8 cellular contexts compared by ENCODE assay signal in the genomic region with DNA sequence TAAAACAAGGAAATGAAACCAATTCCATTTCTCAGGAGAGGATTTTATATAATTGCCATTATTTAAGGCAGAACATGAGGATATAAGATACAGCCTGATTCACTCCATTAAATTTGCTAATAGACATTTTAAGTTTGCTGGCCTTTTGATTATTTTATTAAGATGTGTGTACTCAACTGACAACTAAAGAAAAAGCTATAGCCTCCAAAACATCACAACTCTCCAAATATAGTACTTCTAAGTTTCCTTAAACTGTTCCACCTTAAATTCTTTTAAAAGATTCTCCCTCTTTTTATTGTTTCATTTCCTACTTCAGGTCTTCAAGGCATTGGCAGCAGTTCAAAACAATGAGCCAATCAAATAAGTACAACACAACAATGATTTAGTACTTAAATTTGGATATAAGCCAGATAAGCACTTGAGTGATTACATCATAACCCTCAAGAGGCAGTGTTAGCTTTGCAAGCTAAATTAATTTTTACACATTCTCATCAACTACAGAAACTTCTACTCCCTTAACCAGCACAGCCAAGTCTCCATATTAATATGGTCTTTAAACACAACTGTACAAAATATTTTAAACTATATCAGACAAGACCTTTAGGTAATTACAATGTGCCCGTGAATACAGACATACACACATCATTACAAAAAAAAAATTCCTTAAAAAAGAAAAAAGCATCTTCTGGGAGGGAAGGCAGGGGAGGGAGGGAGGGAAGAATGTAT.
DNase-seq lines count a peak whose midpoint lies in the region; ATAC-seq, FAIRE-seq and TF ChIP-seq lines count a peak whose summit lies in the region.

No MANE protein-coding gene starts in this region.

- no peak for TF ChIP-seq EP300 in A549 (IDR thresholded peaks at IDR 0.05)

- peak overlapping the region in 1 of 2 experiments; percentile 40; a peak in 2 of 6 replicates for H3K27ac ChIP-seq in A549

- H3K4me3 ChIP-seq in A549: no peak overlapping the region
- no peak overlapping the region for H3K4me3 ChIP-seq in bronchial epithelial cell (ENCODE audit: low read depth, low read length)

- CTCF ChIA-PET in A549 (lab: Yijun Ruan, JAX): no interaction called here

- no peaks in the 10 kb centered on the region for H3K27me3 ChIP-seq in bronchial epithelial cell (ENCODE audit: control insufficient read depth, insufficient read depth, low read length)

- DNase-seq in A549 (ENCODE audit: low read depth in 1 of 2, low spot score in 1 of 2): peak; percentile 43 to 88
- DNase-seq in H54 (ENCODE audit: insufficient read length, low spot score): peak; percentile 7
- DNase-seq in NCI-H510A (lab: John Stamatoyannopoulos, UW): peak; percentile 8
- peak; percentile 94 for DNase-seq in bronchial epithelial cell (ENCODE audit: low read depth)
- DNase-seq in memory B cell (ENCODE audit: low spot score in 2 of 2): no peak
- no peak for DNase-seq in nucleus accumbens (lab: John Stamatoyannopoulos, UW)
- DNase-seq in GM19238 (ENCODE audit: insufficient read length, low spot score): no peak

- H3K4me3 Mint-ChIP-seq in memory B cell: peak overlapping the region; percentile 9
- H3K4me3 Mint-ChIP-seq in activated T-helper 17 cell treated with anti-CD3 and anti-CD28 coated beads, Interleukin-2, amount 50 U/mL, for 72 hours: no peak overlapping the region

- no peaks in the 10 kb centered on the region for H3K9me3 ChIP-seq in A549

- no peaks in the 10 kb centered on the region for H3K9me3 Mint-ChIP-seq in memory B cell
- no peaks in the 10 kb centered on the region for H3K9me3 Mint-ChIP-seq in activated T-helper 17 cell treated with anti-CD3 and anti-CD28 coated beads, Interleukin-2, amount 50 U/mL, for 72 hours

- peak overlapping the region; percentile 74 for H3K4me2 ChIP-seq in A549

- H3K27ac Mint-ChIP-seq in memory B cell: peak overlapping the region; percentile 10
- H3K27ac Mint-ChIP-seq in activated T-helper 17 cell treated with anti-CD3 and anti-CD28 coated beads, Interleukin-2, amount 50 U/mL, for 72 hours: no peak overlapping the region

- ATAC-seq in A549 (peak; percentile 56; a peak in 3 of 6 replicates), memory B cell (ENCODE audit: low read depth) (peak; percentile 63)
- no peak for ATAC-seq in activated T-helper 17 cell treated with anti-CD3 and anti-CD28 coated beads, Interleukin-2, amount 50 U/mL, for 72 hours (replicated peaks)

- POLR2A ChIA-PET in A549 (lab: Yijun Ruan, JAX): no interaction called here

- 53% methylated on average over 1 of the region's 1 CpG for WGBS in A549 (ENCODE audit: missing lambda C conversion rate)

- TF ChIP-seq CTCF in A549 (IDR thresholded peaks at IDR 0.05): no peak
- no peak for TF ChIP-seq CTCF in bronchial epithelial cell (IDR thresholded peaks at IDR 0.05; ENCODE audit: insufficient read depth, low read length, severe bottlenecking)

- H3K27me3 Mint-ChIP-seq in memory B cell: no peaks in the 10 kb centered on the region
- H3K27me3 Mint-ChIP-seq in activated T-helper 17 cell treated with anti-CD3 and anti-CD28 coated beads, Interleukin-2, amount 50 U/mL, for 72 hours: no peaks in the 10 kb centered on the region

- peaks cover 12% of the 10 kb centered on the region for H3K36me3 Mint-ChIP-seq in memory B cell
- peaks cover 62% of the 10 kb centered on the region for H3K36me3 Mint-ChIP-seq in activated T-helper 17 cell treated with anti-CD3 and anti-CD28 coated beads, Interleukin-2, amount 50 U/mL, for 72 hours (ENCODE audit: low read depth)

- FAIRE-seq in A549 (lab: Jason Lieb, UNC) (peak; percentile 88), H54 (lab: Jason Lieb, UNC) (peak; percentile 92), bronchial epithelial cell (lab: Jason Lieb, UNC) (no peak)

- TF ChIP-seq POLR2A in A549 (IDR thresholded peaks at IDR 0.05; ENCODE audit: low read length) (no peak), H54 (IDR thresholded peaks at IDR 0.05; ENCODE audit: low read depth, low read length) (no peak)

- peaks cover 3% of the 10 kb centered on the region for H3K36me3 ChIP-seq in bronchial epithelial cell (ENCODE audit: control insufficient read depth, insufficient read depth, low read length)

- peaks cover 17% of the 10 kb centered on the region for H3K4me1 ChIP-seq in A549

- no peak for TF ChIP-seq RAD21 in A549 (conservative IDR thresholded peaks at IDR 0.05 in 1 of 2, IDR thresholded peaks at IDR 0.05 in 1 of 2)

- H3K4me1 Mint-ChIP-seq in memory B cell: peaks cover 22% of the 10 kb centered on the region
- H3K4me1 Mint-ChIP-seq in activated T-helper 17 cell treated with anti-CD3 and anti-CD28 coated beads, Interleukin-2, amount 50 U/mL, for 72 hours: peaks cover 11% of the 10 kb centered on the region

TF ChIP-seq in A549, 52 proteins besides CTCF, POLR2A, EP300 and RAD21:
- TF ChIP-seq HOXB13 (CRISPR knock-in tag; IDR thresholded peaks at IDR 0.05; ENCODE audit: low read depth) (no peak), CEBPB (IDR thresholded peaks at IDR 0.05) (peak; percentile 42 to 74; a peak in 3 of 4 replicates)

Comparison
In these comparisons a context has a peak if more than half of its experiments do, and no peak if none do; other contexts are left out.
1. DNase-seq: peak in A549 (2 of 2), H54 (single experiment), NCI-H510A (single experiment) and bronchial epithelial cell (single experiment); none in memory B cell (0 of 2), nucleus accumbens (0 of 56) and GM19238 (single experiment).